Comparison of ENCODE assay signal across 14 cellular contexts in genomic region chr7:70659263-70659662, GRCh38.
"Had no signal": no experiment of that assay in that cellular context is flagged by ENCODE, and none has a peak within 500 bp of the region (broad histone marks: within the 10 kb centered on the region; RNA-seq: fewer than 3 reads in every experiment).

No MANE protein-coding gene starts in this region.

- H3K9me3 Mint-ChIP-seq: activated T-cell treated with anti-CD3 and anti-CD28 coated beads, Interleukin-2, amount 50 U/mL, for 4 hours; mesothelial cell of epicardium had no signal

- H3K9me3 ChIP-seq: lower lobe of right lung, upper lobe of left lung had no signal

- ATAC-seq: activated CD4-positive, CD25-positive, alpha-beta regulatory T cell treated with anti-CD3 and anti-CD28 coated beads, Interleukin-2, amount 50 U/mL, for 24 hours; lower lobe of right lung had no signal

- H3K4me1 ChIP-seq: lower lobe of right lung, parathyroid adenoma, upper lobe of left lung had no signal

- H3K27ac Mint-ChIP-seq: mesothelial cell of epicardium had no signal

- H3K4me3 Mint-ChIP-seq: activated T-cell treated with anti-CD3 and anti-CD28 coated beads, Interleukin-2, amount 50 U/mL, for 4 hours; mesothelial cell of epicardium had no signal

- H3K36me3 ChIP-seq: cardiac muscle cell, lower lobe of right lung, upper lobe of left lung had no signal

- H3K4me3 ChIP-seq: cardiac muscle cell, hepatocyte, lower lobe of right lung, upper lobe of left lung had no signal

- H3K36me3 Mint-ChIP-seq: mesothelial cell of epicardium had no signal

- DNase-seq: activated gamma-delta T cell treated with Interleukin-2 at 50 U/mL for 16 hours; activated T-cell treated with anti-CD3 and anti-CD28 coated beads, Interleukin-2, amount 50 U/mL, for 4 hours; kidney glomerular epithelial cell; lower lobe of right lung; retina; stimulated activated CD4-positive, alpha-beta T cell treated with anti-CD3 and anti-CD28 coated beads, Interleukin-4, amount 100 ng/mL, for 4 hours; SW 1271; upper lobe of left lung had no signal

- H3K27me3 ChIP-seq: cardiac muscle cell, hepatocyte, upper lobe of left lung had no signal

- H3K27ac ChIP-seq: cardiac muscle cell, epithelial cell of prostate, hepatocyte, lower lobe of right lung, parathyroid adenoma, upper lobe of left lung had no signal
